25 cellular contexts compared by ENCODE assay signal in the genomic region with DNA sequence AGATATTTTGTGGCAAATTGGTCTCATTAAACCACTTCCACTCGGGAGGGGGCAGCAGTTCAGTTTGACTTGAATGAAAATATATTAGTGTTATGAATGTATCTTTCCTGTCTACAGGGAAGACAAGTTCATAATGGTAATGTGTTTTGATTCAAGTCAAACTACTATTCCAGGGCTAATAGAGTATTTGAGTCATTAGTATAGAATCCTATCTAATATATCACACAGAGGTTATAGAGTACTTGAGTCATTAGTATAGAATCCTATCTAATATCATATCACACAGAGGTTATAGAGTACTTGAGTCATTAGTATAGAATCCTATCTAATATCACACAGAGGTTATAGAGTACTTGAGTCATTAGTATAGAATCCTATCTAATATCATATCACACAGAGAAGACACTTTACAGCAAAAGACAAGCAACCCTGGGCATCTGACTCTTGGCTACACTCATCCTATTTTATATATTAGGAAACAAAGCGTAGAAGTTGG.
"Had no signal": no experiment of that assay in that cellular context is flagged by ENCODE, and none has a peak within 500 bp of the region (broad histone marks: within the 10 kb centered on the region; RNA-seq: fewer than 3 reads in every experiment).

No MANE protein-coding gene starts in this region.

- H3K27me3 ChIP-seq: cardiac muscle cell, hepatocyte, testis, vagina had no signal

- H3K27ac Mint-ChIP-seq: activated naive CD8-positive, alpha-beta T cell treated with anti-CD3 and anti-CD28 coated beads for 36 hours; activated T-cell treated with anti-CD3 and anti-CD28 coated beads, Interleukin-2, amount 50 U/mL, for 24 hours; activated T-helper 17 cell treated with anti-CD3 and anti-CD28 coated beads, Interleukin-2, amount 50 U/mL, for 72 hours; endodermal cell; natural killer cell; T-helper 2 cell treated with Interferon-gamma antibody and Interleukin-4, amounts not matched to agents 5 μg/mL and 100 μg/mL, for 36 hours; type B pancreatic cell had no signal

- H3K4me1 ChIP-seq: testis, vagina had no signal

- H3K4me2 ChIP-seq: hepatocyte had no signal

- H3K9me3 ChIP-seq: testis, vagina had no signal

- DNase-seq: activated CD4-positive, CD25-positive, alpha-beta regulatory T cell treated with anti-CD3 and anti-CD28 coated beads, Interleukin-2, amount 50 U/mL, for 72 hours; activated CD8-positive, alpha-beta memory T cell treated with anti-CD3 and anti-CD28 coated beads for 24 hours; activated CD8-positive, alpha-beta memory T cell treated with anti-CD3 and anti-CD28 coated beads, Interleukin-2, amount 50 U/mL, for 4 hours; activated naive CD4-positive, alpha-beta T cell treated with Interleukin-2 at 50 U/mL for 16 hours; activated naive CD8-positive, alpha-beta T cell treated with anti-CD3 and anti-CD28 coated beads for 36 hours; activated T-cell treated with anti-CD3 and anti-CD28 coated beads, Interleukin-2, amount 50 U/mL, for 24 hours; amygdala; cortex of kidney; endodermal cell; left ventricle myocardium superior; midbrain; natural killer cell; small intestine; stimulated activated CD4-positive, alpha-beta T cell treated with anti-CD3 and anti-CD28 coated beads, Interleukin-2, amount 100 ng/mL, for 48 hours; stimulated activated CD8-positive, alpha-beta memory T cell treated with anti-CD3 and anti-CD28 coated beads, Interleukin-4, amount 100 ng/mL, for 48 hours; stimulated activated naive CD4-positive, alpha-beta T cell; testis; WERI-Rb-1 had no signal

- H3K36me3 Mint-ChIP-seq: activated naive CD8-positive, alpha-beta T cell treated with anti-CD3 and anti-CD28 coated beads for 36 hours; natural killer cell; type B pancreatic cell had no signal

- H3K36me3 ChIP-seq: cardiac muscle cell, vagina, WERI-Rb-1 had no signal

- H3K9me3 Mint-ChIP-seq: activated naive CD8-positive, alpha-beta T cell treated with anti-CD3 and anti-CD28 coated beads for 36 hours; activated T-cell treated with anti-CD3 and anti-CD28 coated beads, Interleukin-2, amount 50 U/mL, for 24 hours; endodermal cell; T-helper 2 cell treated with Interferon-gamma antibody and Interleukin-4, amounts not matched to agents 5 μg/mL and 100 μg/mL, for 36 hours; type B pancreatic cell had no signal

- H3K4me3 Mint-ChIP-seq: activated naive CD8-positive, alpha-beta T cell treated with anti-CD3 and anti-CD28 coated beads for 36 hours; activated T-cell treated with anti-CD3 and anti-CD28 coated beads, Interleukin-2, amount 50 U/mL, for 24 hours; activated T-helper 17 cell treated with anti-CD3 and anti-CD28 coated beads, Interleukin-2, amount 50 U/mL, for 72 hours; endodermal cell; natural killer cell; T-helper 2 cell treated with Interferon-gamma antibody and Interleukin-4, amounts not matched to agents 5 μg/mL and 100 μg/mL, for 36 hours; type B pancreatic cell had no signal

- H3K4me3 ChIP-seq: cardiac muscle cell, hepatocyte, testis, vagina had no signal

- ATAC-seq: activated T-helper 17 cell treated with anti-CD3 and anti-CD28 coated beads, Interleukin-2, amount 50 U/mL, for 72 hours; left ventricle myocardium superior; natural killer cell; sciatic nerve had no signal

- H3K27me3 Mint-ChIP-seq: activated naive CD8-positive, alpha-beta T cell treated with anti-CD3 and anti-CD28 coated beads for 36 hours; activated T-cell treated with anti-CD3 and anti-CD28 coated beads, Interleukin-2, amount 50 U/mL, for 24 hours; activated T-helper 17 cell treated with anti-CD3 and anti-CD28 coated beads, Interleukin-2, amount 50 U/mL, for 72 hours; type B pancreatic cell had no signal

- H3K27ac ChIP-seq: hepatocyte, testis, vagina, WERI-Rb-1 had no signal

- H3K4me1 Mint-ChIP-seq: activated naive CD8-positive, alpha-beta T cell treated with anti-CD3 and anti-CD28 coated beads for 36 hours; activated T-helper 17 cell treated with anti-CD3 and anti-CD28 coated beads, Interleukin-2, amount 50 U/mL, for 72 hours; endodermal cell; natural killer cell had no signal

- H2AFZ ChIP-seq: hepatocyte had no signal

- H3K79me2 ChIP-seq: hepatocyte had no signal
